ENCODE assay signal across 8 cellular contexts in genomic region chr10:75405201-75406143, GRCh38. TPM values are rescaled to one million over a fixed set of nuclear protein-coding genes. Genes with fewer than 3 reads are reported as not detected.
A peak's percentile ranks its signal among the peaks of the same experiment; 100 is the strongest.
DNase-seq lines count a peak whose midpoint lies in the region; ATAC-seq and TF ChIP-seq lines count a peak whose summit lies in the region.
"Had no signal": no experiment of that assay in that cellular context is flagged by ENCODE, and none has a peak within 500 bp of the region (broad histone marks: within the 10 kb centered on the region; RNA-seq: fewer than 3 reads in every experiment).

No MANE protein-coding gene starts in this region.

- H3K4me3 ChIP-seq in WERI-Rb-1 (ENCODE audit: low read depth, low read length) (peak overlapping the region; percentile 98), smooth muscle cell (peak overlapping the region; percentile 95)

- TF ChIP-seq CTCF in WERI-Rb-1 (IDR thresholded peaks at IDR 0.05; ENCODE audit: low read depth, low read length) (0 out of 2 replicates have a peak, but pooled peaks have one; percentile 24), smooth muscle cell (IDR thresholded peaks at IDR 0.05; ENCODE audit: borderline replicate concordance, insufficient read depth, poor library complexity, severe bottlenecking) (no peak)

- H3K4me1 ChIP-seq in smooth muscle cell (ENCODE audit: low read depth), result peaks cover 32% of the 10 kb centered on the region

- ATAC-seq in HG03439 (IDR thresholded peaks at IDR 0.05; ENCODE audit: unreplicated experiment) (no peak), GM21515 (IDR thresholded peaks at IDR 0.05; ENCODE audit: unreplicated experiment) (no peak)

- no peak overlapping the region for H3K9ac ChIP-seq in smooth muscle cell (ENCODE audit: low read depth)

- peak overlapping the region; percentile 97 for H3K4me2 ChIP-seq in smooth muscle cell

- DNase-seq in HuH-7 (ENCODE audit: low spot score) (peak; percentile 53), WERI-Rb-1 (peak; percentile 90), islet precursor cell (peak; percentile 76), smooth muscle cell (lab: John Stamatoyannopoulos, UW; ENCODE audit: unreplicated experiment) (no peak)
- DNase-seq in activated CD4-positive, alpha-beta T cell treated with anti-CD3 and anti-CD28 coated beads for 4 hours, result no peak

- H3F3A ChIP-seq in smooth muscle cell (ENCODE audit: low read depth), result peaks cover 7% of the 10 kb centered on the region

- H3K36me3 ChIP-seq in WERI-Rb-1 (no peaks in the 10 kb centered on the region), smooth muscle cell (ENCODE audit: low read depth) (no peaks in the 10 kb centered on the region)

- H3K9me3 ChIP-seq in WERI-Rb-1 (ENCODE audit: severe bottlenecking) (no peaks in the 10 kb centered on the region), smooth muscle cell (replicated peaks; ENCODE audit: low read depth) (no peaks in the 10 kb centered on the region)

- H2AFZ ChIP-seq in smooth muscle cell (ENCODE audit: low read depth), result peak overlapping the region; percentile 56

- H3K79me2 ChIP-seq in smooth muscle cell (ENCODE audit: low read depth), result peaks cover 6% of the 10 kb centered on the region

- H3K27me3 ChIP-seq in WERI-Rb-1 (ENCODE audit: insufficient read depth, low read depth, severe bottlenecking) (no peaks in the 10 kb centered on the region), smooth muscle cell (ENCODE audit: low read depth) (no peaks in the 10 kb centered on the region)

- 2% methylated on average over 54 of the region's 57 CpGs for WGBS in smooth muscle cell (ENCODE audit: low lambda C conversion rate)

- peak overlapping the region; percentile 95 for H3K27ac ChIP-seq in WERI-Rb-1
- no peak overlapping the region for H3K27ac ChIP-seq in smooth muscle cell (ENCODE audit: low read depth)

- H4K20me1 ChIP-seq in smooth muscle cell (ENCODE audit: low read depth), result peaks cover 6% of the 10 kb centered on the region

RNA-seq across cellular contexts. Expression of gene ZNF503, which starts 3.9 kb away (rescaled TPM):
- total RNA-seq in smooth muscle cell, result 5.2 and 11.8 TPM in 2 replicates
- polyA plus RNA-seq in smooth muscle cell, result 6.8 and 8.4 TPM in 2 replicates

RNA-seq across cellular contexts. Expression of gene LRMDA, which starts 26.0 kb away (rescaled TPM):
- total RNA-seq in smooth muscle cell, result 1.5 and 87.4 TPM in 2 replicates
- polyA plus RNA-seq in smooth muscle cell, result 1.6 and 2.0 TPM in 2 replicates
- total RNA-seq: myocyte had no signal

Comparison
In these comparisons a context has a peak if more than half of its experiments do, and no peak if none do; other contexts are left out.
1. DNase-seq: peak in HuH-7 (single experiment), WERI-Rb-1 (single experiment) and islet precursor cell (single experiment); none in smooth muscle cell (single experiment) and activated CD4-positive, alpha-beta T cell treated with anti-CD3 and anti-CD28 coated beads for 4 hours (0 of 2).